33 cellular contexts compared by ENCODE assay signal in genomic region chr2:708667-709066, GRCh38.
"Had no signal": no experiment of that assay in that cellular context is flagged by ENCODE, and none has a peak within 500 bp of the region (broad histone marks: within the 10 kb centered on the region; RNA-seq: fewer than 3 reads in every experiment).

No MANE protein-coding gene starts in this region.

- H3K9me3 Mint-ChIP-seq: activated CD4-positive, alpha-beta T cell treated with anti-CD3 and anti-CD28 coated beads, Interleukin-2, amount 10 ng/mL, durations not matched to agents 24 days and 14 days; activated naive CD4-positive, alpha-beta T cell treated with anti-CD3 and anti-CD28 coated beads, Interleukin-2, amount 10 ng/mL, durations not matched to agents 7 days and 5 days; central memory CD8-positive, alpha-beta T cell; memory B cell had no signal

- H3K4me1 ChIP-seq: breast epithelium, sigmoid colon, transverse colon, uterus had no signal

- H3K36me3 Mint-ChIP-seq: activated CD4-positive, alpha-beta memory T cell treated with anti-CD3 and anti-CD28 coated beads for 36 hours; activated naive CD4-positive, alpha-beta T cell treated with anti-CD3 and anti-CD28 coated beads, Interleukin-2, amount 10 ng/mL, durations not matched to agents 7 days and 5 days; activated naive CD8-positive, alpha-beta T cell treated with anti-CD3 and anti-CD28 coated beads, Interleukin-2, amount 10 ng/mL, durations not matched to agents 7 days and 5 days; memory B cell; naive thymus-derived CD4-positive, alpha-beta T cell; stimulated activated memory B cell treated with anti-CD40 and anti-IgM and Interleukin-4, amounts not matched to agents 10 μg/mL and 1 μg/mL and 100 μg/mL, for 72 hours had no signal

- H3K36me3 ChIP-seq: breast epithelium, sigmoid colon, suprapubic skin, transverse colon, uterus, WERI-Rb-1 had no signal

- H3K4me3 ChIP-seq: breast epithelium, sigmoid colon, suprapubic skin, transverse colon, uterus had no signal

- ATAC-seq: left colon; naive thymus-derived CD4-positive, alpha-beta T cell; stimulated activated memory B cell treated with anti-CD40 and anti-IgM and Interleukin-4, amounts not matched to agents 10 μg/mL and 1 μg/mL and 100 μg/mL, for 72 hours; T-helper 17 cell had no signal

- H3K27ac ChIP-seq: breast epithelium, epithelial cell of prostate, sigmoid colon, suprapubic skin, transverse colon, uterus, WERI-Rb-1 had no signal

- H3K4me3 Mint-ChIP-seq: activated CD4-positive, alpha-beta memory T cell treated with anti-CD3 and anti-CD28 coated beads for 36 hours; activated CD4-positive, alpha-beta T cell treated with anti-CD3 and anti-CD28 coated beads, Interleukin-2, amount 10 ng/mL, durations not matched to agents 24 days and 14 days; activated naive CD4-positive, alpha-beta T cell treated with anti-CD3 and anti-CD28 coated beads, Interleukin-2, amount 10 ng/mL, durations not matched to agents 7 days and 5 days; activated naive CD8-positive, alpha-beta T cell treated with anti-CD3 and anti-CD28 coated beads, Interleukin-2, amount 10 ng/mL, durations not matched to agents 7 days and 5 days; activated T-cell treated with anti-CD3 and anti-CD28 coated beads, Interleukin-2, amount 50 U/mL, for 24 hours; central memory CD8-positive, alpha-beta T cell; memory B cell; naive thymus-derived CD4-positive, alpha-beta T cell; neural crest cell; stimulated activated memory B cell treated with anti-CD40 and anti-IgM and Interleukin-4, amounts not matched to agents 10 μg/mL and 1 μg/mL and 100 μg/mL, for 72 hours; T-helper 17 cell had no signal

- DNase-seq: activated CD4-positive, alpha-beta memory T cell treated with anti-CD3 and anti-CD28 coated beads for 36 hours; activated CD4-positive, alpha-beta T cell treated with anti-CD3 and anti-CD28 coated beads, Interleukin-2, amount 10 ng/mL, durations not matched to agents 24 days and 14 days; activated CD4-positive, CD25-positive, alpha-beta regulatory T cell treated with anti-CD3 and anti-CD28 coated beads, Interleukin-2, amount 50 U/mL, for 72 hours; activated CD8-positive, alpha-beta memory T cell treated with anti-CD3 and anti-CD28 coated beads, Interleukin-2, amount 50 U/mL, for 48 hours; activated gamma-delta T cell; activated naive CD4-positive, alpha-beta T cell treated with anti-CD3 and anti-CD28 coated beads, Interleukin-2, amount 10 ng/mL, durations not matched to agents 7 days and 5 days; activated naive CD8-positive, alpha-beta T cell treated with anti-CD3 and anti-CD28 coated beads, Interleukin-2, amount 10 ng/mL, durations not matched to agents 7 days and 5 days; activated T-cell treated with anti-CD3 and anti-CD28 coated beads, Interleukin-2, amount 50 U/mL, for 24 hours; dermis blood vessel endothelial cell; effector CD4-positive, alpha-beta T cell; glutamatergic neuron; left colon; midbrain; naive thymus-derived CD4-positive, alpha-beta T cell; sigmoid colon; small intestine; stimulated activated CD4-positive, alpha-beta T cell treated with anti-CD3 and anti-CD28 coated beads, Interleukin-4, amount 100 ng/mL, for 24 hours; T-helper 17 cell; T1000; transverse colon; uterus; WERI-Rb-1 had no signal

- H3K27ac Mint-ChIP-seq: activated CD4-positive, alpha-beta memory T cell treated with anti-CD3 and anti-CD28 coated beads for 36 hours; activated CD4-positive, alpha-beta T cell treated with anti-CD3 and anti-CD28 coated beads, Interleukin-2, amount 10 ng/mL, durations not matched to agents 24 days and 14 days; activated naive CD4-positive, alpha-beta T cell treated with anti-CD3 and anti-CD28 coated beads, Interleukin-2, amount 10 ng/mL, durations not matched to agents 7 days and 5 days; activated naive CD8-positive, alpha-beta T cell treated with anti-CD3 and anti-CD28 coated beads, Interleukin-2, amount 10 ng/mL, durations not matched to agents 7 days and 5 days; activated T-cell treated with anti-CD3 and anti-CD28 coated beads, Interleukin-2, amount 50 U/mL, for 24 hours; memory B cell; naive thymus-derived CD4-positive, alpha-beta T cell; progenitor cell of endocrine pancreas; stimulated activated memory B cell treated with anti-CD40 and anti-IgM and Interleukin-4, amounts not matched to agents 10 μg/mL and 1 μg/mL and 100 μg/mL, for 72 hours; T-helper 17 cell had no signal

- H3K27me3 ChIP-seq: breast epithelium, sigmoid colon, suprapubic skin, uterus had no signal

- H3K4me1 Mint-ChIP-seq: activated naive CD4-positive, alpha-beta T cell treated with anti-CD3 and anti-CD28 coated beads, Interleukin-2, amount 10 ng/mL, durations not matched to agents 7 days and 5 days; neural crest cell had no signal

- FAIRE-seq: endometrium, frontal cortex, islet of Langerhans, small intestine had no signal

- H3K9me3 ChIP-seq: breast epithelium, sigmoid colon, suprapubic skin, transverse colon, uterus had no signal
